Comparison of ENCODE assay signal across 19 cellular contexts in genomic region chr12:131210506-131211278, GRCh38.
A peak's percentile ranks its signal among the peaks of the same experiment; 100 is the strongest.
DNase-seq lines count a peak whose midpoint lies in the region; ATAC-seq and TF ChIP-seq lines count a peak whose summit lies in the region.
"Had no signal": no experiment of that assay in that cellular context is flagged by ENCODE, and none has a peak within 500 bp of the region (broad histone marks: within the 10 kb centered on the region; RNA-seq: fewer than 3 reads in every experiment).

No MANE protein-coding gene starts in this region.

- peaks cover 7% of the 10 kb centered on the region for H3K27me3 Mint-ChIP-seq in type B pancreatic cell
- H3K27me3 Mint-ChIP-seq: B cell had no signal

- ATAC-seq in activated naive CD4-positive, alpha-beta T cell treated with anti-CD3 and anti-CD28 coated beads, Interleukin-2, amount 50 U/mL, for 72 hours: peak; percentile 3 to 18
- ATAC-seq in HG02840 (IDR thresholded peaks at IDR 0.05; ENCODE audit: low FRiP score, unreplicated experiment) (no peak), esophagus mucosa (no peak), HG03135 (IDR thresholded peaks at IDR 0.05; ENCODE audit: unreplicated experiment) (no peak)
- ATAC-seq: CD8-positive, alpha-beta T cell had no signal

- H3K4me1 ChIP-seq in Peyer's patch: no peaks in the 10 kb centered on the region
- H3K4me1 ChIP-seq: HAP-1 had no signal

- no peaks in the 10 kb centered on the region for H3K36me3 ChIP-seq in Peyer's patch
- H3K36me3 ChIP-seq: HAP-1 had no signal

- no peaks in the 10 kb centered on the region for H3K4me1 Mint-ChIP-seq in type B pancreatic cell (ENCODE audit: unreplicated experiment)
- H3K4me1 Mint-ChIP-seq: B cell, IgD-negative memory B cell had no signal

- H3K27ac ChIP-seq in Peyer's patch: no peak overlapping the region

- no peak for TF ChIP-seq POLR2A in Peyer's patch (IDR thresholded peaks at IDR 0.05)

- no peak for DNase-seq in activated naive CD4-positive, alpha-beta T cell treated with anti-CD3 and anti-CD28 coated beads, Interleukin-2, amount 50 U/mL, for 72 hours (ENCODE audit: low spot score in 2 of 2)
- no peak for DNase-seq in activated naive CD4-positive, alpha-beta T cell (lab: John Stamatoyannopoulos, UW)
- DNase-seq in Peyer's patch: peak in 2 of 3 donors; percentile 23 to 24
- DNase-seq in mesenteric fat pad (ENCODE audit: low spot score): peak; percentile 49
- DNase-seq in type B pancreatic cell (ENCODE audit: extremely low spot score, unreplicated experiment): peak; percentile 8
- DNase-seq: ACHN; DMS79 treated with DMSO at 0.1 percent for 48 hours; NCI-H1417 treated with DMSO at 0.1 percent for 48 hours; NCI-H2029; NCI-H2227 treated with DMSO at 0.1 percent for 48 hours; NCI-H524 treated with DMSO at 0.1 percent for 48 hours; NK-92 treated with Interleukin-12 subunit alpha and Interleukin-12 subunit beta, amount 100 ng/mL, for 24 hours had no signal

- TF ChIP-seq CTCF in Peyer's patch (IDR thresholded peaks at IDR 0.05): no peak
- no peak for TF ChIP-seq CTCF in type B pancreatic cell (conservative IDR thresholded peaks at IDR 0.05)

- H3K27me3 ChIP-seq in Peyer's patch: no peaks in the 10 kb centered on the region

- no peak overlapping the region for H3K4me3 ChIP-seq in Peyer's patch
- H3K4me3 ChIP-seq: HAP-1 had no signal

- no peak overlapping the region for H3K27ac Mint-ChIP-seq in activated naive CD4-positive, alpha-beta T cell treated with anti-CD3 and anti-CD28 coated beads, Interleukin-2, amount 50 U/mL, for 72 hours
- H3K27ac Mint-ChIP-seq in type B pancreatic cell: no peak overlapping the region
- H3K27ac Mint-ChIP-seq: B cell; CD8-positive, alpha-beta T cell; IgD-negative memory B cell had no signal

- H3K4me3 Mint-ChIP-seq in type B pancreatic cell: no peak overlapping the region
- H3K4me3 Mint-ChIP-seq: B cell; CD8-positive, alpha-beta T cell had no signal

- H3K36me3 Mint-ChIP-seq in activated naive CD4-positive, alpha-beta T cell treated with anti-CD3 and anti-CD28 coated beads, Interleukin-2, amount 50 U/mL, for 72 hours: peaks cover 4 to 19% of the 10 kb centered on the region in 2 donors
- no peaks in the 10 kb centered on the region for H3K36me3 Mint-ChIP-seq in type B pancreatic cell
- H3K36me3 Mint-ChIP-seq: CD8-positive, alpha-beta T cell; IgD-negative memory B cell had no signal

- peaks cover 0 to 14% of the 10 kb centered on the region in 2 donors for H3K9me3 Mint-ChIP-seq in activated naive CD4-positive, alpha-beta T cell treated with anti-CD3 and anti-CD28 coated beads, Interleukin-2, amount 50 U/mL, for 72 hours
- peaks cover 8% of the 10 kb centered on the region for H3K9me3 Mint-ChIP-seq in type B pancreatic cell
- H3K9me3 Mint-ChIP-seq: CD8-positive, alpha-beta T cell had no signal

- no peaks in the 10 kb centered on the region for H3K9me3 ChIP-seq in Peyer's patch
- H3K9me3 ChIP-seq: HAP-1 had no signal

Comparison
In these comparisons a context has a peak if more than half of its experiments do, and no peak if none do; other contexts are left out.
1. ATAC-seq: peak in activated naive CD4-positive, alpha-beta T cell treated with anti-CD3 and anti-CD28 coated beads, Interleukin-2, amount 50 U/mL, for 72 hours (2 of 2); none in HG02840 (single experiment), esophagus mucosa (single experiment) and HG03135 (single experiment).
2. DNase-seq: peak in Peyer's patch (2 of 3), mesenteric fat pad (single experiment) and type B pancreatic cell (single experiment); none in activated naive CD4-positive, alpha-beta T cell treated with anti-CD3 and anti-CD28 coated beads, Interleukin-2, amount 50 U/mL, for 72 hours (0 of 2) and activated naive CD4-positive, alpha-beta T cell (0 of 4).